ENCODE assay signal across 13 cellular contexts in the genomic region with DNA sequence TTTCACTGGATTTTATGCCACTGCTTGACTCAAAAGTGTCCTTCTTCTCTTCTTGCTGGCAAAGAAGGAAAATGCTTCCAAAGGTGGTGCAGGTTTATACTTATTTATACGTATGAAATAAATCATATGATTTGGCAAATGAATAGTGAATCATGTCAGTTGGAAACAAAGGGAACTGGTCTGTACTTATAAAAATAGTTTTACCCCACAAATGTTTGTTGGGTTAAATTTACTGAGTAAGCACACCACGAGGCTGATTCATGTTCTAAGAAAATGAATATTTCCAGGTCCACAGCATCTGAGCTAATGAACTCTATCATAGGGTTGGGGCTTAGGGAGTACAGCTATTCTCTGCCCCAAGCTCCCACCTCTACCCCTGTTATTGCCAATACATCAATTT.
DNase-seq lines count a peak whose midpoint lies in the region; ATAC-seq, FAIRE-seq and TF ChIP-seq lines count a peak whose summit lies in the region.
"Had no signal": no experiment of that assay in that cellular context is flagged by ENCODE, and none has a peak within 500 bp of the region (broad histone marks: within the 10 kb centered on the region; RNA-seq: fewer than 3 reads in every experiment).

No MANE protein-coding gene starts in this region.

- H3K14ac ChIP-seq in IMR-90 (replicated peaks; ENCODE audit: low read depth, low read length): no peak overlapping the region

- no peak overlapping the region for H3K56ac ChIP-seq in IMR-90 (ENCODE audit: extremely low read depth, insufficient read depth, low read length)

- no peak overlapping the region for H3K4me3 Mint-ChIP-seq in astrocyte (ENCODE audit: unreplicated experiment)
- H3K4me3 Mint-ChIP-seq: CD8-positive, alpha-beta T cell had no signal

- H3K9me3 Mint-ChIP-seq in astrocyte (ENCODE audit: unreplicated experiment): no peaks in the 10 kb centered on the region
- H3K9me3 Mint-ChIP-seq: CD8-positive, alpha-beta T cell had no signal

- peaks cover 9% of the 10 kb centered on the region for H3K79me2 ChIP-seq in astrocyte (ENCODE audit: insufficient read depth, low read length)

- no CpG with 5 or more reads among the region's 2 CpGs for WGBS in IMR-90 (ENCODE audit: extremely low coverage in 2 of 2, insufficient read length in 1 of 2), 2 experiments
- WGBS in testis, 2 donors: 71 to 73% methylated on average over 2 of the region's 2 CpGs

- no peak overlapping the region for H2BK120ac ChIP-seq in IMR-90 (ENCODE audit: low read depth, low read length)

- CTCF ChIA-PET in IMR-90 (lab: Yijun Ruan, JAX): no interaction called here

- H2AFZ ChIP-seq in IMR-90 (replicated peaks; ENCODE audit: low read length, poor library complexity) (no peak overlapping the region), astrocyte (ENCODE audit: low read depth, low read length) (no peak overlapping the region)
- H2AFZ ChIP-seq: PC-9 had no signal

- H2AK9ac ChIP-seq in IMR-90 (replicated peaks; ENCODE audit: low read depth, low read length, poor library complexity): no peak overlapping the region

- no peak for FAIRE-seq in astrocyte (lab: Jason Lieb, UNC)
- FAIRE-seq: HTR-8/SVneo had no signal

- in situ Hi-C loops in IMR-90 (cut with MboI; ENCODE audit: low sequenced_read_pairs): no loop called here

- POLR2A ChIA-PET in IMR-90 (lab: Charles Lee; ENCODE audit: unreplicated experiment): no interaction called here

- H3K9me3 ChIP-seq in IMR-90 (ENCODE audit: control insufficient read depth, insufficient read depth, low read length) (no peaks in the 10 kb centered on the region), astrocyte (ENCODE audit: insufficient read depth, low read depth, low read length) (no peaks in the 10 kb centered on the region), skeletal muscle satellite cell (replicated peaks; ENCODE audit: low read length) (no peaks in the 10 kb centered on the region), testis (no peaks in the 10 kb centered on the region)

- no peak overlapping the region for H3K4me3 ChIP-seq in IMR-90 (ENCODE audit: insufficient read depth, low read depth, low read length)
- no peak overlapping the region for H3K4me3 ChIP-seq in astrocyte (ENCODE audit: insufficient read depth, low read depth, low read length)
- H3K4me3 ChIP-seq in fibroblast of mammary gland (ENCODE audit: control insufficient read depth, low read depth, low read length): no peak overlapping the region
- no peak overlapping the region for H3K4me3 ChIP-seq in skeletal muscle satellite cell (ENCODE audit: low read length)
- H3K4me3 ChIP-seq in testis: no peak overlapping the region
- H3K4me3 ChIP-seq: PC-9 had no signal

- no peak for TF ChIP-seq RAD21 in IMR-90 (IDR thresholded peaks at IDR 0.05; ENCODE audit: low read length)

- H4K8ac ChIP-seq in IMR-90 (ENCODE audit: low read depth in 2 of 2, low read length in 2 of 2): no peak overlapping the region

- no peak overlapping the region for H4K5ac ChIP-seq in IMR-90 (ENCODE audit: low read depth, low read length)

- H3K4me1 ChIP-seq in IMR-90 (ENCODE audit: control insufficient read depth, insufficient read depth, low read length) (no peaks in the 10 kb centered on the region; the same call in none of the 2 replicates), astrocyte (ENCODE audit: insufficient read depth, low read length) (peaks cover 8% of the 10 kb centered on the region), skeletal muscle satellite cell (ENCODE audit: control insufficient read depth, insufficient read depth, low read length) (peaks cover 18% of the 10 kb centered on the region), testis (no peaks in the 10 kb centered on the region)

- no peak overlapping the region for H4K91ac ChIP-seq in IMR-90 (ENCODE audit: insufficient read depth, low read depth, low read length)

- H3K9ac ChIP-seq in IMR-90 (ENCODE audit: low read depth, low read length) (no peak overlapping the region), astrocyte (ENCODE audit: low read length) (no peak overlapping the region), skeletal muscle satellite cell (ENCODE audit: low read depth, low read length) (no peak overlapping the region)

- dilution Hi-C loops in IMR-90 (cut with HindIII; ENCODE audit: low sequenced_read_pairs, unreplicated experiment): no loop called here

- ATAC-seq in IMR-90 (ENCODE audit: low read depth) (peak; percentile 37; the same call in 1 of the 2 replicates), GM21423 (IDR thresholded peaks at IDR 0.05; ENCODE audit: unreplicated experiment) (no peak), HG02588 (IDR thresholded peaks at IDR 0.05; ENCODE audit: unreplicated experiment) (no peak)
- ATAC-seq: CD8-positive, alpha-beta T cell had no signal

- intact Hi-C loops in IMR-90 (cut with micrococcal nuclease) (no loop called here), testis (cut with DNase I; ENCODE audit: low total_unique reads) (no loop called here)

- H3K18ac ChIP-seq in IMR-90 (ENCODE audit: low read depth, low read length): no peak overlapping the region

- H3K27ac Mint-ChIP-seq in astrocyte (ENCODE audit: unreplicated experiment): no peak overlapping the region
- H3K27ac Mint-ChIP-seq: CD8-positive, alpha-beta T cell had no signal

- TF ChIP-seq POLR2A in IMR-90 (IDR thresholded peaks at IDR 0.05; ENCODE audit: low read depth, low read length) (no peak), testis (IDR thresholded peaks at IDR 0.05) (no peak)

- H3K27me3 Mint-ChIP-seq in astrocyte (ENCODE audit: low read depth, unreplicated experiment): no peaks in the 10 kb centered on the region

- peaks cover 0 to 3% of the 10 kb centered on the region in 2 experiments; a peak in 1 of 4 replicates for H3K79me1 ChIP-seq in IMR-90 (ENCODE audit: low read depth in 1 of 2, low read length in 2 of 2)

- H3K36me3 ChIP-seq in IMR-90 (ENCODE audit: control insufficient read depth, insufficient read depth, low read length) (peaks cover 2% of the 10 kb centered on the region), astrocyte (ENCODE audit: insufficient read depth, low read length) (peaks cover 6% of the 10 kb centered on the region), skeletal muscle satellite cell (ENCODE audit: insufficient read depth, low read length) (no peaks in the 10 kb centered on the region), testis (ENCODE audit: low read depth, missing control alignments) (no peaks in the 10 kb centered on the region)

- H3K27ac ChIP-seq in IMR-90 (ENCODE audit: insufficient read depth, low read length) (no peak overlapping the region), astrocyte (ENCODE audit: low read depth, low read length) (no peak overlapping the region), testis (no peak overlapping the region)
- H3K27ac ChIP-seq: PC-9 had no signal

- H3K23ac ChIP-seq in IMR-90 (ENCODE audit: low read depth, low read length): no peak overlapping the region

- H4K20me1 ChIP-seq in IMR-90 (ENCODE audit: insufficient read depth, low read length) (no peaks in the 10 kb centered on the region), astrocyte (ENCODE audit: insufficient read depth, low read length) (peaks cover 29% of the 10 kb centered on the region)

- BruUV-seq in IMR-90 (replicated peaks; lab: Mats Ljungman, UMichigan): no TSS peak

- no peak for TF ChIP-seq CTCF in IMR-90 (conservative IDR thresholded peaks at IDR 0.05; ENCODE audit: low read depth, low read length)
- no peak for TF ChIP-seq CTCF in astrocyte (IDR thresholded peaks at IDR 0.05; ENCODE audit: insufficient read depth, low read depth, low read length)
- no peak for TF ChIP-seq CTCF in fibroblast of mammary gland (conservative IDR thresholded peaks at IDR 0.05; ENCODE audit: control insufficient read depth, insufficient read depth, low read depth, low read length)
- no peak for TF ChIP-seq CTCF in testis (IDR thresholded peaks at IDR 0.05)

- H3K4me2 ChIP-seq in IMR-90 (ENCODE audit: low read depth, low read length) (no peak overlapping the region), astrocyte (ENCODE audit: low read length) (no peak overlapping the region), skeletal muscle satellite cell (ENCODE audit: low read length) (peak overlapping the region; percentile 15)
- H3K4me2 ChIP-seq: PC-9 had no signal

- H2AK5ac ChIP-seq in IMR-90 (ENCODE audit: low read depth, low read length): no peak overlapping the region

- H3K27me3 ChIP-seq in IMR-90 (ENCODE audit: control insufficient read depth, insufficient read depth, low read length) (no peaks in the 10 kb centered on the region), astrocyte (ENCODE audit: insufficient read depth, low read length) (no peaks in the 10 kb centered on the region), skeletal muscle satellite cell (ENCODE audit: control insufficient read depth, insufficient read depth, low read length) (no peaks in the 10 kb centered on the region), testis (no peaks in the 10 kb centered on the region)

- no peak overlapping the region for H2BK20ac ChIP-seq in IMR-90 (ENCODE audit: low read depth, low read length)

- H2BK15ac ChIP-seq in IMR-90 (ENCODE audit: low read depth, low read length): no peak overlapping the region

- H2BK5ac ChIP-seq in IMR-90 (ENCODE audit: low read depth, low read length, poor library complexity, severe bottlenecking): no peak overlapping the region

- peaks cover 41% of the 10 kb centered on the region for H3K4me1 Mint-ChIP-seq in astrocyte (ENCODE audit: low read depth, unreplicated experiment)

- no peaks in the 10 kb centered on the region; the same call in 1 of the 2 replicates for H3K9me1 ChIP-seq in IMR-90 (ENCODE audit: insufficient read depth, low read length)

- DNase-seq in IMR-90: peak; percentile 49
- DNase-seq in astrocyte (ENCODE audit: low read depth): peak; percentile 48
- peak; percentile 59 for DNase-seq in fibroblast of mammary gland (ENCODE audit: low read depth)
- no peak for DNase-seq in testis
- DNase-seq in NCI-H2227 treated with DMSO at 0.1 percent for 48 hours (lab: John Stamatoyannopoulos, UW): no peak
- DNase-seq: CD8-positive, alpha-beta T cell; NCI-H1048; NCI-H446; PC-9 had no signal

- peaks cover 8% of the 10 kb centered on the region for H3K36me3 Mint-ChIP-seq in astrocyte (ENCODE audit: low read depth, unreplicated experiment)
- H3K36me3 Mint-ChIP-seq: CD8-positive, alpha-beta T cell had no signal

- no peak overlapping the region for H3K4ac ChIP-seq in IMR-90 (ENCODE audit: low read depth, low read length)

TF ChIP-seq in IMR-90, 13 proteins besides CTCF, POLR2A, EP300 and RAD21:
- TF ChIP-seq BHLHE40 (IDR thresholded peaks at IDR 0.05; ENCODE audit: low read depth, low read length) (no peak), MAFK (IDR thresholded peaks at IDR 0.05; ENCODE audit: low read depth, low read length) (peak; percentile 22; the same call in 1 of the 2 replicates)

Comparison
In these comparisons a context has a peak if more than half of its experiments do, and no peak if none do; other contexts are left out.
1. DNase-seq: peak in IMR-90 (single experiment), astrocyte (single experiment) and fibroblast of mammary gland (single experiment); none in testis (single experiment) and NCI-H2227 treated with DMSO at 0.1 percent for 48 hours (single experiment).